ENCODE assay signal across 1 cellular context in genomic region chr2:109422071-109422757, GRCh38.
TF ChIP-seq lines count a peak whose summit lies in the region.

No MANE protein-coding gene starts in this region.

TF ChIP-seq in H1, 55 proteins besides CTCF, POLR2A, EP300 and RAD21:
- TF ChIP-seq CHD2 (IDR thresholded peaks at IDR 0.05; ENCODE audit: low read length): no peak
- TF ChIP-seq EZH2 (IDR thresholded peaks at IDR 0.05; ENCODE audit: low read depth, low read length, severe bottlenecking): no peak
- no peak for TF ChIP-seq JUN (IDR thresholded peaks at IDR 0.05; ENCODE audit: low read depth, low read length)
- TF ChIP-seq CTBP2 (IDR thresholded peaks at IDR 0.05; ENCODE audit: borderline replicate concordance, insufficient read depth, insufficient read length, low read length): no peak
- TF ChIP-seq SAP30 (IDR thresholded peaks at IDR 0.05; ENCODE audit: insufficient read depth, insufficient replicate concordance, low read length): no peak
- TF ChIP-seq SUZ12 (IDR thresholded peaks at IDR 0.05; ENCODE audit: low read length): no peak
- TF ChIP-seq TEAD4 (IDR thresholded peaks at IDR 0.05; ENCODE audit: low read depth, low read length): no peak
- TF ChIP-seq SRF (IDR thresholded peaks at IDR 0.05; ENCODE audit: low read depth, low read length): no peak
- no peak for TF ChIP-seq HDAC2 (IDR thresholded peaks at IDR 0.05; ENCODE audit: borderline replicate concordance in 1 of 2, low read depth in 2 of 2, low read length in 2 of 2)
- no peak for TF ChIP-seq FOSL1 (IDR thresholded peaks at IDR 0.05; ENCODE audit: insufficient read depth, low read depth, low read length)
